1 cellular context compared by ENCODE assay signal in the genomic region with DNA sequence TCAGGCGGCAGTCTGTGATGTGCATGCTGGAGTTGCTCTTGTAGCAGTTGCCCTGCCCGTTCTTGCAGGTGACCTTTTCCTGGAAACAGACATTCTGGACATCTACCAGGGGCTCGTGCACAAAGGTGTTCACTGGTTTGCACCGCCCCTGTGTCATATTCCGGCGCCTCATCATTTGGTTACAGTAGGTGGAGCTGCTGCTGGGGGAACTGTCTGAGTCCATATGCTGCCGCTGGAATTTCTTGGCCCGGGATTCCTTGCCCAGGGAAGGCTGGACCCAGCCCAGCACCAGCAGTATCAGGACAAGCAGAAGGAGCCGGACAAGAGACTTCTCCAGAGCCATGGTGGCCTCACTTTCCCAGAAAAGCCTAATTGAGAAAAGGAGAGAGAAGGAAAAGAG.
TF ChIP-seq lines count a peak whose summit lies in the region.

No MANE protein-coding gene starts in this region.

TF ChIP-seq in SK-N-SH, 30 proteins besides CTCF, POLR2A, EP300 and RAD21 (continued from another document):
- TF ChIP-seq CHD2 (IDR thresholded peaks at IDR 0.05; ENCODE audit: low read length, partially characterized antibody) (no peak), MEF2A (IDR thresholded peaks at IDR 0.05; ENCODE audit: borderline replicate concordance, low read depth) (no peak), IRF3 (IDR thresholded peaks at IDR 0.05; ENCODE audit: low read depth, low read length) (no peak), RFX5 (IDR thresholded peaks at IDR 0.05; ENCODE audit: low read length) (no peak), TCF12 (IDR thresholded peaks at IDR 0.05) (no peak), ELF1 (IDR thresholded peaks at IDR 0.05) (no peak), REST (IDR thresholded peaks at IDR 0.05; ENCODE audit: low read depth, low read length) (no peak), NFIC (IDR thresholded peaks at IDR 0.05; ENCODE audit: borderline replicate concordance) (no peak), EZH2phosphoT487 (IDR thresholded peaks at IDR 0.05; ENCODE audit: borderline replicate concordance, low read depth) (no peak)
- TF ChIP-seq, protein P1, sequence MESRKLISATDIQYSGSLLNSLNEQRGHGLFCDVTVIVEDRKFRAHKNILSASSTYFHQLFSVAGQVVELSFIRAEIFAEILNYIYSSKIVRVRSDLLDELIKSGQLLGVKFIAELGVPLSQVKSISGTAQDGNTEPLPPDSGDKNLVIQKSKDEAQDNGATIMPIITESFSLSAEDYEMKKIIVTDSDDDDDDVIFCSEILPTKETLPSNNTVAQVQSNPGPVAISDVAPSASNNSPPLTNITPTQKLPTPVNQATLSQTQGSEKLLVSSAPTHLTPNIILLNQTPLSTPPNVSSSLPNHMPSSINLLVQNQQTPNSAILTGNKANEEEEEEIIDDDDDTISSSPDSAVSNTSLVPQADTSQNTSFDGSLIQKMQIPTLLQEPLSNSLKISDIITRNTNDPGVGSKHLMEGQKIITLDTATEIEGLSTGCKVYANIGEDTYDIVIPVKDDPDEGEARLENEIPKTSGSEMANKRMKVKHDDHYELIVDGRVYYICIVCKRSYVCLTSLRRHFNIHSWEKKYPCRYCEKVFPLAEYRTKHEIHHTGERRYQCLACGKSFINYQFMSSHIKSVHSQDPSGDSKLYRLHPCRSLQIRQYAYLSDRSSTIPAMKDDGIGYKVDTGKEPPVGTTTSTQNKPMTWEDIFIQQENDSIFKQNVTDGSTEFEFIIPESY (IDR thresholded peaks at IDR 0.05; ENCODE audit: borderline replicate concordance, low read depth): no peak
- TF ChIP-seq, protein P2, sequence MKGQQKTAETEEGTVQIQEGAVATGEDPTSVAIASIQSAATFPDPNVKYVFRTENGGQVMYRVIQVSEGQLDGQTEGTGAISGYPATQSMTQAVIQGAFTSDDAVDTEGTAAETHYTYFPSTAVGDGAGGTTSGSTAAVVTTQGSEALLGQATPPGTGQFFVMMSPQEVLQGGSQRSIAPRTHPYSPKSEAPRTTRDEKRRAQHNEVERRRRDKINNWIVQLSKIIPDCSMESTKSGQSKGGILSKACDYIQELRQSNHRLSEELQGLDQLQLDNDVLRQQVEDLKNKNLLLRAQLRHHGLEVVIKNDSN (IDR thresholded peaks at IDR 0.05; ENCODE audit: borderline replicate concordance, low read depth): no peak
- TF ChIP-seq, protein P3, sequence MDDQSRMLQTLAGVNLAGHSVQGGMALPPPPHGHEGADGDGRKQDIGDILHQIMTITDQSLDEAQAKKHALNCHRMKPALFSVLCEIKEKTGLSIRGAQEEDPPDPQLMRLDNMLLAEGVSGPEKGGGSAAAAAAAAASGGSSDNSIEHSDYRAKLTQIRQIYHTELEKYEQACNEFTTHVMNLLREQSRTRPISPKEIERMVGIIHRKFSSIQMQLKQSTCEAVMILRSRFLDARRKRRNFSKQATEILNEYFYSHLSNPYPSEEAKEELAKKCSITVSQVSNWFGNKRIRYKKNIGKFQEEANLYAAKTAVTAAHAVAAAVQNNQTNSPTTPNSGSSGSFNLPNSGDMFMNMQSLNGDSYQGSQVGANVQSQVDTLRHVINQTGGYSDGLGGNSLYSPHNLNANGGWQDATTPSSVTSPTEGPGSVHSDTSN (IDR thresholded peaks at IDR 0.05): no peak
